ENCODE assay signal across 14 cellular contexts in genomic region chr18:62164855-62165487, GRCh38.
"Had no signal": no experiment of that assay in that cellular context is flagged by ENCODE, and none has a peak within 500 bp of the region (broad histone marks: within the 10 kb centered on the region; RNA-seq: fewer than 3 reads in every experiment).

No MANE protein-coding gene starts in this region.

- H3K27ac ChIP-seq: adrenal gland, left ventricle myocardium inferior, thyroid gland had no signal

- H3K36me3 ChIP-seq: adrenal gland, thyroid gland had no signal

- ATAC-seq: activated CD8-positive, alpha-beta T cell treated with anti-CD3 and anti-CD28 coated beads for 36 hours had no signal

- H3K9me3 Mint-ChIP-seq: activated naive CD4-positive, alpha-beta T cell treated with anti-CD3 and anti-CD28 coated beads, Interleukin-2, amount 50 U/mL, for 24 hours; memory B cell had no signal

- H3K9me3 ChIP-seq: adrenal gland, thyroid gland had no signal

- DNase-seq: activated CD4-positive, alpha-beta T cell treated with anti-CD3 and anti-CD28 coated beads for 4 hours; activated CD8-positive, alpha-beta T cell treated with anti-CD3 and anti-CD28 coated beads for 36 hours; activated effector memory CD4-positive, alpha-beta T cell treated with anti-CD3 and anti-CD28 coated beads, Interleukin-2, amount 50 U/mL, for 16 hours; activated T-cell treated with anti-CD3 and anti-CD28 coated beads, Interleukin-2, amount 50 U/mL, for 48 hours; adrenal gland; left ventricle myocardium inferior; occipital lobe; stimulated activated CD4-positive, alpha-beta T cell treated with anti-CD3 and anti-CD28 coated beads, Interleukin-4, amount 100 ng/mL, for 1 hour; stimulated activated naive B cell treated with anti-CD40 and anti-IgM and Interleukin-4, amounts not matched to agents 10 μg/mL and 1 μg/mL and 100 μg/mL, for 72 hours; T-helper 9 cell; thyroid gland had no signal

- H3K4me1 ChIP-seq: adrenal gland, left ventricle myocardium inferior, thyroid gland had no signal

- H3K4me3 ChIP-seq: adrenal gland, left ventricle myocardium inferior, thyroid gland had no signal

- H3K27me3 ChIP-seq: adrenal gland, thyroid gland had no signal

- H3K4me1 Mint-ChIP-seq: nephron had no signal

- H3K27ac Mint-ChIP-seq: activated CD8-positive, alpha-beta T cell treated with anti-CD3 and anti-CD28 coated beads for 36 hours; activated naive CD4-positive, alpha-beta T cell treated with anti-CD3 and anti-CD28 coated beads, Interleukin-2, amount 50 U/mL, for 24 hours; nephron; stimulated activated naive B cell treated with anti-CD40 and anti-IgM and Interleukin-4, amounts not matched to agents 10 μg/mL and 1 μg/mL and 100 μg/mL, for 72 hours had no signal

- H3K27me3 Mint-ChIP-seq: activated CD8-positive, alpha-beta T cell treated with anti-CD3 and anti-CD28 coated beads for 36 hours; activated naive CD4-positive, alpha-beta T cell treated with anti-CD3 and anti-CD28 coated beads, Interleukin-2, amount 50 U/mL, for 24 hours; memory B cell; stimulated activated naive B cell treated with anti-CD40 and anti-IgM and Interleukin-4, amounts not matched to agents 10 μg/mL and 1 μg/mL and 100 μg/mL, for 72 hours had no signal

- H3K4me3 Mint-ChIP-seq: activated CD8-positive, alpha-beta T cell treated with anti-CD3 and anti-CD28 coated beads for 36 hours; activated naive CD4-positive, alpha-beta T cell treated with anti-CD3 and anti-CD28 coated beads, Interleukin-2, amount 50 U/mL, for 24 hours; memory B cell; nephron; stimulated activated naive B cell treated with anti-CD40 and anti-IgM and Interleukin-4, amounts not matched to agents 10 μg/mL and 1 μg/mL and 100 μg/mL, for 72 hours had no signal
